ENCODE assay signal across 12 cellular contexts in the genomic region with DNA sequence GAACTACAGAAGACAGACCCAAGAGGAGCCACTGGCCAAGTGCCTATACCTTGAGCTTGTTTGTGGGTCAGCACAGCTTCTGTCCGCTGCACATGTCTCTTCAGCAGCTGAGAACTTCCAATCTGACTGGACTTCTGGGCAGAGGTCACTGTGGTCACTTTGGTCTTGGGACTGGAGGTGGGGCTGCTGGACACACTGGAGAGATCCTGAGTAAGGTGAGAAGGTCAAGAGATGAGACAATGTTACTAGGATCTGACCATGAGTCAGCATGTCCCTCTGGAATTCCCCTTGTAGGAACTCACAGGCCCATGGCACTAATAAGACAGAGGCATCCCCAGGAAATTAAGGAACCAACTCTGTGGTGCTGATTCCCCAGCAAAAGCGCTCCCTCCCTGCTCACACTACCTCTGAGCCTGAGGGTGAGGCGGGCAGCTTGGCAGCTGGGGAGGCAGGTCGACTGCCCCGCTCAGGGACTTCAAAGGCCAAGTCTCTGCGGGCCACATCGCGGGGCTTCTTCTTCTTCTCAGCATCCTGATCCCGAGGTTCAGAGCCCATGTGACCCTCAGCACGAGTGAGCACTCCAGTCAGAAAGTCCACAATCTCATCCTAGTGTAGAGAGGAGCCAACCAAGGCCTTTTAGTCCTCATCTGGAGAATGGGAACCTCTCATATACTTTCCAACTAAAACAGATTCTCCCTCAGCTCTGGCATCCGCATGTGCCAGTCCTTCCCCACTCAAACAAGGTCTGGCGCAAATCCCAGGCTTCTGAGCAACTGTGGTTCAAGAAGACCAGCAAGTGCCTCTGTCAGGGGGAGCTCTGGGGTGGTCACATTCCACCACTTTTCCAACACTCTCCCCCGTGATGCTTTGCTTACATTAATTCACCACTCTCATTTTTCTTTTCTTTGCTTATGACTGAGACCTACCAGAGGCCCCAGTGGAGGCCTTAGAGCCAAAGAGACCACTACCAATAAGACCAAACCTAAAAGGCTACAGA. TPM values are rescaled to one million over a fixed set of nuclear protein-coding genes. Genes with fewer than 3 reads are reported as not detected.
A peak's percentile ranks its signal among the peaks of the same experiment; 100 is the strongest.
DNase-seq lines count a peak whose midpoint lies in the region; ATAC-seq, FAIRE-seq and TF ChIP-seq lines count a peak whose summit lies in the region.
"Had no signal": no experiment of that assay in that cellular context is flagged by ENCODE, and none has a peak within 500 bp of the region (broad histone marks: within the 10 kb centered on the region; RNA-seq: fewer than 3 reads in every experiment).

No MANE protein-coding gene starts in this region.

- peak; percentile 72 to 87 for ATAC-seq in A549
- no peak for ATAC-seq in HG03521 (IDR thresholded peaks at IDR 0.05; ENCODE audit: unreplicated experiment)
- ATAC-seq: lower lobe of right lung had no signal

- DNase-seq in A549 (ENCODE audit: low read depth in 1 of 2, low spot score in 1 of 2) = peak; percentile 76 to 85
- DNase-seq in EL = peak; percentile 80
- DNase-seq in T1000 (lab: John Stamatoyannopoulos, UW) = peak; percentile 8
- DNase-seq in kidney epithelial cell (ENCODE audit: low read depth) = peak; percentile 37
- DNase-seq in HPDE6-E6E7 (ENCODE audit: extremely low spot score) = no peak
- DNase-seq in NCI-H2171 (lab: John Stamatoyannopoulos, UW) = no peak
- no peak for DNase-seq in OCI-M2 (lab: John Stamatoyannopoulos, UW; ENCODE audit: unreplicated experiment)
- DNase-seq: activated CD4-positive, alpha-beta T cell treated with anti-CD3 and anti-CD28 coated beads for 4 hours; lower lobe of right lung; NCI-H187; small intestine had no signal

- TF ChIP-seq POLR2A in A549 (IDR thresholded peaks at IDR 0.05; ENCODE audit: low read length) = no peak

- 64% methylated on average over 13 of the region's 13 CpGs for WGBS in A549 (ENCODE audit: missing lambda C conversion rate)

- H3K36me3 ChIP-seq in kidney epithelial cell (ENCODE audit: control insufficient read depth, insufficient read depth, low read length) = peaks cover 10% of the 10 kb centered on the region

- no peak; a peak in 1 of 5 replicates for TF ChIP-seq EP300 in A549 (IDR thresholded peaks at IDR 0.05)

- no peak for FAIRE-seq in A549 (lab: Jason Lieb, UNC)
- FAIRE-seq: small intestine had no signal

- TF ChIP-seq CTCF in A549 (IDR thresholded peaks at IDR 0.05) = no peak
- TF ChIP-seq CTCF in kidney epithelial cell (IDR thresholded peaks at IDR 0.05; ENCODE audit: insufficient read depth, low read length, poor library complexity, severe bottlenecking) = no peak

- no peaks in the 10 kb centered on the region for H3K27me3 ChIP-seq in kidney epithelial cell (ENCODE audit: control insufficient read depth, insufficient read depth, low read length)

- CTCF ChIA-PET in A549 (lab: Yijun Ruan, JAX) = interaction anchor here (0.5 to 2.2 kb wide), 9 partner anchors 9 to 149 kb away, joined by 3 to 8 read pairs (median 4); no protein-coding TSS in a partner anchor

- TF ChIP-seq RAD21 in A549 (conservative IDR thresholded peaks at IDR 0.05 in 1 of 2, IDR thresholded peaks at IDR 0.05 in 1 of 2) = 0 out of 5 replicates have a peak, but pooled peaks of 1 of the 2 experiments have one; percentile 2

- peaks cover 28% of the 10 kb centered on the region for H3K4me1 ChIP-seq in A549
- H3K4me1 ChIP-seq: lower lobe of right lung had no signal

- no peaks in the 10 kb centered on the region for H3K9me3 ChIP-seq in A549
- H3K9me3 ChIP-seq: lower lobe of right lung had no signal

- H3K4me2 ChIP-seq in A549 = peak overlapping the region; percentile 56

- peak overlapping the region; percentile 80 to 90 for H3K27ac ChIP-seq in A549
- H3K27ac ChIP-seq: lower lobe of right lung had no signal

- POLR2A ChIA-PET in A549 (lab: Yijun Ruan, JAX) = interaction anchor here (0.9 to 1.1 kb wide), 2 partner anchors 30 to 56 kb away, joined by 3 to 4 read pairs; no protein-coding TSS in a partner anchor

- no peak overlapping the region for H3K4me3 ChIP-seq in A549
- H3K4me3 ChIP-seq in kidney epithelial cell (ENCODE audit: low read depth, low read length) = no peak overlapping the region
- H3K4me3 ChIP-seq: lower lobe of right lung had no signal

TF ChIP-seq in A549, 52 proteins besides CTCF, POLR2A, EP300 and RAD21 (continues in another document):
- TF ChIP-seq MAZ (IDR thresholded peaks at IDR 0.05; ENCODE audit: borderline replicate concordance, low read depth, low read length) (no peak), NFE2L2 (conservative IDR thresholded peaks at IDR 0.05; ENCODE audit: low read length) (peak; percentile 40; the same call in 1 of the 2 replicates), ZC3H11A (IDR thresholded peaks at IDR 0.05) (no peak), EHF (CRISPR knock-in tag; IDR thresholded peaks at IDR 0.05) (no peak), CHD4 (IDR thresholded peaks at IDR 0.05; ENCODE audit: borderline replicate concordance) (no peak), CBX2 (IDR thresholded peaks at IDR 0.05; ENCODE audit: borderline replicate concordance, low read depth) (no peak), HOXA7 (CRISPR knock-in tag; IDR thresholded peaks at IDR 0.05) (no peak), HOXB5 (CRISPR knock-in tag; IDR thresholded peaks at IDR 0.05) (no peak), RNF2 (IDR thresholded peaks at IDR 0.05; ENCODE audit: borderline replicate concordance, low read depth) (no peak), JUN (IDR thresholded peaks at IDR 0.05) (peak in 1 of 2 experiments; percentile 22; a peak in 1 of 5 replicates), ZSCAN20 (CRISPR knock-in tag; IDR thresholded peaks at IDR 0.05) (no peak), PHF8 (IDR thresholded peaks at IDR 0.05; ENCODE audit: borderline replicate concordance, low read depth) (no peak), HDAC2 (IDR thresholded peaks at IDR 0.05) (no peak), NPAS2 (CRISPR knock-in tag; IDR thresholded peaks at IDR 0.05; ENCODE audit: borderline replicate concordance) (no peak)
- TF ChIP-seq, protein P1, sequence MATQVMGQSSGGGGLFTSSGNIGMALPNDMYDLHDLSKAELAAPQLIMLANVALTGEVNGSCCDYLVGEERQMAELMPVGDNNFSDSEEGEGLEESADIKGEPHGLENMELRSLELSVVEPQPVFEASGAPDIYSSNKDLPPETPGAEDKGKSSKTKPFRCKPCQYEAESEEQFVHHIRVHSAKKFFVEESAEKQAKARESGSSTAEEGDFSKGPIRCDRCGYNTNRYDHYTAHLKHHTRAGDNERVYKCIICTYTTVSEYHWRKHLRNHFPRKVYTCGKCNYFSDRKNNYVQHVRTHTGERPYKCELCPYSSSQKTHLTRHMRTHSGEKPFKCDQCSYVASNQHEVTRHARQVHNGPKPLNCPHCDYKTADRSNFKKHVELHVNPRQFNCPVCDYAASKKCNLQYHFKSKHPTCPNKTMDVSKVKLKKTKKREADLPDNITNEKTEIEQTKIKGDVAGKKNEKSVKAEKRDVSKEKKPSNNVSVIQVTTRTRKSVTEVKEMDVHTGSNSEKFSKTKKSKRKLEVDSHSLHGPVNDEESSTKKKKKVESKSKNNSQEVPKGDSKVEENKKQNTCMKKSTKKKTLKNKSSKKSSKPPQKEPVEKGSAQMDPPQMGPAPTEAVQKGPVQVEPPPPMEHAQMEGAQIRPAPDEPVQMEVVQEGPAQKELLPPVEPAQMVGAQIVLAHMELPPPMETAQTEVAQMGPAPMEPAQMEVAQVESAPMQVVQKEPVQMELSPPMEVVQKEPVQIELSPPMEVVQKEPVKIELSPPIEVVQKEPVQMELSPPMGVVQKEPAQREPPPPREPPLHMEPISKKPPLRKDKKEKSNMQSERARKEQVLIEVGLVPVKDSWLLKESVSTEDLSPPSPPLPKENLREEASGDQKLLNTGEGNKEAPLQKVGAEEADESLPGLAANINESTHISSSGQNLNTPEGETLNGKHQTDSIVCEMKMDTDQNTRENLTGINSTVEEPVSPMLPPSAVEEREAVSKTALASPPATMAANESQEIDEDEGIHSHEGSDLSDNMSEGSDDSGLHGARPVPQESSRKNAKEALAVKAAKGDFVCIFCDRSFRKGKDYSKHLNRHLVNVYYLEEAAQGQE (IDR thresholded peaks at IDR 0.05) = no peak
- TF ChIP-seq, protein P2, sequence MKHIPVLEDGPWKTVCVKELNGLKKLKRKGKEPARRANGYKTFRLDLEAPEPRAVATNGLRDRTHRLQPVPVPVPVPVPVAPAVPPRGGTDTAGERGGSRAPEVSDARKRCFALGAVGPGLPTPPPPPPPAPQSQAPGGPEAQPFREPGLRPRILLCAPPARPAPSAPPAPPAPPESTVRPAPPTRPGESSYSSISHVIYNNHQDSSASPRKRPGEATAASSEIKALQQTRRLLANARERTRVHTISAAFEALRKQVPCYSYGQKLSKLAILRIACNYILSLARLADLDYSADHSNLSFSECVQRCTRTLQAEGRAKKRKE (CRISPR knock-in tag; IDR thresholded peaks at IDR 0.05; ENCODE audit: low read depth) = no peak; the same call in 1 of the 2 replicates

RNA-seq across cellular contexts. Expression of gene KANSL3, which starts 29.4 kb away (rescaled TPM):
- polyA plus RNA-seq in A549 (2011; rRNA removed) (23.0 and 33.1 TPM in 2 replicates), A549 (2017; fragmentation: RNase III; extraction: RNeasy Plus Mini Kit Qiagen cat#74134 plus additional on column Dnase treatment) (25.2 to 26.7 TPM (median 25.9 TPM) in 3 replicates)
- 17.2 and 21.3 TPM in 2 replicates for polyA plus RNA-seq in A549 (2012; cell fraction: cytosol; rRNA removed)
- polyA plus RNA-seq in A549 (2012; cell fraction: nucleus; rRNA removed) = 54.8 and 76.8 TPM in 2 replicates
- 104 and 122 TPM in 2 replicates for polyA minus RNA-seq in A549 (2011; rRNA and poly(A)+ RNA removed)
- 33.2 and 33.3 TPM in 2 replicates for total RNA-seq in kidney epithelial cell

RNA-seq across cellular contexts. Expression of gene FER1L5, which starts 33.8 kb away (rescaled TPM):
- 0.01 TPM in 2 replicates for polyA plus RNA-seq in A549 (2011; rRNA removed)
- 0.01 TPM in 1 of 2 replicates, not detected in the other for polyA plus RNA-seq in A549 (2012; cell fraction: cytosol; rRNA removed)
- polyA plus RNA-seq in A549 (2012; cell fraction: nucleus; rRNA removed) = 0.04 TPM in 1 of 2 replicates, not detected in the other
- not detected in 3 replicates for polyA plus RNA-seq in A549 (2017; fragmentation: RNase III; extraction: RNeasy Plus Mini Kit Qiagen cat#74134 plus additional on column Dnase treatment)
- 0.10 TPM in 1 of 2 replicates, not detected in the other for polyA minus RNA-seq in A549 (2011; rRNA and poly(A)+ RNA removed)
- total RNA-seq in kidney epithelial cell = 0.07 TPM in 1 of 2 replicates, not detected in the other

Comparison
In these comparisons a context has a peak if more than half of its experiments do, and no peak if none do; other contexts are left out.
1. DNase-seq: peak in A549 (2 of 2), EL (single experiment), T1000 (single experiment) and kidney epithelial cell (single experiment); none in HPDE6-E6E7 (single experiment), NCI-H2171 (single experiment) and OCI-M2 (single experiment).